ENCODE assay signal across 10 cellular contexts in the genomic region with DNA sequence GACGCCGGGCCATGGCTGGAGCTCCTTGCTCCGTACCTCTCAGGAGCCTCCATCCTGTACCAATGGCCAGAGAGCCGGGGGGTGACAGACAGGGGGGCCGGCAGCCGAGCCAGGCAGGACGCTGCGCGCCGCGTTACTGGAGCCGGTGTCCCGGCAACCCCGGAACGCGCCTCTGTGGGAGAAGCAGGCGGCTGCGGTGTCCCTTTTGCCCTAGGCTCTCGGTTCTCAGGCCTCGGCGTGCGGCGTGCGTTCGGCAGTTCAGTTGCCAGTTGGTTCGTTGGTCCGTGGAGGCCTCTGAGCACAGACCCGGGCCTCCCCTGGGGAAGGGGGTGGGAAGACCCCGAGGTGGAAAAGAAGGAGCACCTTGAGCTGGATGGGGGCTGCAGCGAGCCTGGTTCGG. TPM values are rescaled to one million over a fixed set of nuclear protein-coding genes. Genes with fewer than 3 reads are reported as not detected.
A peak's percentile ranks its signal among the peaks of the same experiment; 100 is the strongest.
DNase-seq lines count a peak whose midpoint lies in the region; ATAC-seq and TF ChIP-seq lines count a peak whose summit lies in the region.
"Had no signal": no experiment of that assay in that cellular context is flagged by ENCODE, and none has a peak within 500 bp of the region (broad histone marks: within the 10 kb centered on the region; RNA-seq: fewer than 3 reads in every experiment).

A gene with protein sequence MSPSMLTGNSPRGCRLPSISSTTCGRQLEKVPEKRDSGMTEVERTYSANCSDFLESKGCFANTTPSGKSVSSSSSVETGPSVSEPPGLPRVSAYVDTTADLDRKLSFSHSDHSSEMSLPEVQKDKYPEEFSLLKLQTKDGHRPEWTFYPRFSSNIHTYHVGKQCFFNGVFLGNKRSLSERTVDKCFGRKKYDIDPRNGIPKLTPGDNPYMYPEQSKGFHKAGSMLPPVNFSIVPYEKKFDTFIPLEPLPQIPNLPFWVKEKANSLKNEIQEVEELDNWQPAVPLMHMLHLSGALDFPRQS (plus strand): TSS at position 162 of the 400 bp plus-strand sequence. CDS start 446 bp downstream, outside the sequence.

- no peaks in the 10 kb centered on the region for H3F3A ChIP-seq in GM23248 (ENCODE audit: insufficient read depth)

- H3K27ac ChIP-seq in GM23248 (no peak within 1 kb of the TSS), right atrium auricular region (peak within 1 kb of the TSS in 1 of 2 donors; percentile 22), skeletal muscle tissue (ENCODE audit: low read depth, low read length) (no peak within 1 kb of the TSS)

- in situ Hi-C loops in GM23248 (cut with MboI): no loop called here

- H3K36me3 ChIP-seq in GM23248 (ENCODE audit: low read depth): no peaks in the 10 kb centered on the region
- H3K36me3 ChIP-seq in right atrium auricular region: no peaks in the 10 kb centered on the region
- H3K36me3 ChIP-seq in skeletal muscle tissue (ENCODE audit: control insufficient read depth in 3 of 3, insufficient read depth in 3 of 3, low read length in 3 of 3): no peaks in the 10 kb centered on the region

- no peak for ATAC-seq in stimulated activated naive B cell treated with anti-CD40 and anti-IgM and Interleukin-4, amounts not matched to agents 10 μg/mL and 1 μg/mL and 100 μg/mL, for 72 hours (replicated peaks)
- ATAC-seq in HG02884 (IDR thresholded peaks at IDR 0.05; ENCODE audit: unreplicated experiment) (no peak), GM18873 (IDR thresholded peaks at IDR 0.05; ENCODE audit: low FRiP score, unreplicated experiment) (no peak)

- no peaks in the 10 kb centered on the region for H3K36me3 Mint-ChIP-seq in stimulated activated naive B cell treated with anti-CD40 and anti-IgM and Interleukin-4, amounts not matched to agents 10 μg/mL and 1 μg/mL and 100 μg/mL, for 72 hours

- peaks cover 42 to 44% of the 10 kb centered on the region in 2 donors for H3K27me3 Mint-ChIP-seq in stimulated activated naive B cell treated with anti-CD40 and anti-IgM and Interleukin-4, amounts not matched to agents 10 μg/mL and 1 μg/mL and 100 μg/mL, for 72 hours

- no peaks in the 10 kb centered on the region for H3K79me2 ChIP-seq in GM23248 (ENCODE audit: insufficient read depth)

- H3K27me3 ChIP-seq in GM23248 (replicated peaks; ENCODE audit: insufficient read depth): peaks cover 47% of the 10 kb centered on the region
- H3K27me3 ChIP-seq in right atrium auricular region: no peaks in the 10 kb centered on the region
- peaks cover 16 to 28% (median 21%) of the 10 kb centered on the region in 3 donors for H3K27me3 ChIP-seq in skeletal muscle tissue (ENCODE audit: control insufficient read depth in 3 of 3, insufficient read depth in 3 of 3, low read length in 3 of 3)

- no peak within 1 kb of the TSS for H3K9ac ChIP-seq in GM23248
- H3K9ac ChIP-seq in skeletal muscle tissue (ENCODE audit: low read depth in 1 of 3, low read length in 3 of 3): peak within 1 kb of the TSS; percentile 20 to 45 (median 33)

- 3% methylated on average over 26 to 28 of the region's 31 CpGs for WGBS in GM23248 (ENCODE audit: low coverage in 1 of 2, low lambda C conversion rate in 2 of 2, missing lambda C conversion rate in 2 of 2), 2 experiments

- H3K9me2 ChIP-seq in GM23248 (ENCODE audit: insufficient read depth): no peaks in the 10 kb centered on the region

- peaks cover 2 to 5% of the 10 kb centered on the region in 2 donors for H3K4me1 Mint-ChIP-seq in stimulated activated naive B cell treated with anti-CD40 and anti-IgM and Interleukin-4, amounts not matched to agents 10 μg/mL and 1 μg/mL and 100 μg/mL, for 72 hours

- H3K4me1 ChIP-seq in GM23248 (ENCODE audit: insufficient read depth): no peaks in the 10 kb centered on the region
- H3K4me1 ChIP-seq in right atrium auricular region: peaks cover 0 to 10% of the 10 kb centered on the region in 2 donors
- H3K4me1 ChIP-seq in skeletal muscle tissue (ENCODE audit: control insufficient read depth in 3 of 3, insufficient read depth in 3 of 3, low read length in 3 of 3): peaks cover 0 to 6% (median 0%) of the 10 kb centered on the region in 3 donors

- H2AFZ ChIP-seq in GM23248: peak within 1 kb of the TSS; percentile 34; the same call in 1 of the 2 replicates

- DNase-seq in GM23248 (peak; percentile 46), RPMI7951 (ENCODE audit: low read depth) (peak; percentile 5), right atrium auricular region (ENCODE audit: low spot score) (no peak)
- DNase-seq in stimulated activated naive B cell treated with anti-CD40 and anti-IgM and Interleukin-4, amounts not matched to agents 10 μg/mL and 1 μg/mL and 100 μg/mL, for 72 hours: no peak
- DNase-seq: activated CD4-positive, alpha-beta T cell treated with anti-CD3 and anti-CD28 coated beads, Interleukin-2, amount 50 U/mL, for 1 hour; HCEC 1CT; kidney had no signal

- no peak for TF ChIP-seq CTCF in right atrium auricular region (IDR thresholded peaks at IDR 0.05)

- no peak within 1 kb of the TSS for H3K4me3 Mint-ChIP-seq in stimulated activated naive B cell treated with anti-CD40 and anti-IgM and Interleukin-4, amounts not matched to agents 10 μg/mL and 1 μg/mL and 100 μg/mL, for 72 hours

- peak within 1 kb of the TSS; percentile 70 for H3K4me2 ChIP-seq in GM23248 (ENCODE audit: unreplicated experiment)

- peak within 1 kb of the TSS; percentile 55 for H3K4me3 ChIP-seq in GM23248
- peak within 1 kb of the TSS; percentile 9 to 39 for H3K4me3 ChIP-seq in right atrium auricular region
- peak within 1 kb of the TSS in 1 of 3 donors; percentile 41 for H3K4me3 ChIP-seq in skeletal muscle tissue (ENCODE audit: low read length in 3 of 3)

- no peaks in the 10 kb centered on the region for H3K9me3 ChIP-seq in GM23248 (ENCODE audit: low read depth)
- H3K9me3 ChIP-seq in right atrium auricular region: no peaks in the 10 kb centered on the region
- no peaks in the 10 kb centered on the region for H3K9me3 ChIP-seq in skeletal muscle tissue (ENCODE audit: control insufficient read depth in 3 of 3, low read length in 3 of 3)

- H3K9me3 Mint-ChIP-seq in stimulated activated naive B cell treated with anti-CD40 and anti-IgM and Interleukin-4, amounts not matched to agents 10 μg/mL and 1 μg/mL and 100 μg/mL, for 72 hours: no peaks in the 10 kb centered on the region

- no peaks in the 10 kb centered on the region for H4K20me1 ChIP-seq in GM23248 (ENCODE audit: insufficient read depth)

- no peak within 1 kb of the TSS for H3K27ac Mint-ChIP-seq in stimulated activated naive B cell treated with anti-CD40 and anti-IgM and Interleukin-4, amounts not matched to agents 10 μg/mL and 1 μg/mL and 100 μg/mL, for 72 hours

RNA-seq across cellular contexts. Expression of the gene that starts here (rescaled TPM):
- total RNA-seq in GM23248 (2014; rRNA removed; shearing (Covaris generic)): not detected in 2 replicates
- polyA plus RNA-seq in GM23248 (2016; fragmentation: Nextera tagmentation; extraction: Ambion mirVana): not detected in 2 replicates
- not detected in 2 replicates for total RNA-seq in RPMI7951 (2014; rRNA removed; shearing (Covaris generic))
- total RNA-seq in right atrium auricular region (not detected), skeletal muscle tissue (not detected)
- total RNA-seq: kidney had no signal

Comparison
In these comparisons a context has a peak if more than half of its experiments do, and no peak if none do; other contexts are left out.
1. Peak in DNase-seq, H3K4me3 ChIP-seq and H3K4me2 ChIP-seq in GM23248; RNA of the gene not detected or under 1 TPM.
2. Peak in DNase-seq in RPMI7951; RNA of the gene not detected or under 1 TPM.